In genomic region chr12:120642086-120642485, GRCh38 we compare ENCODE assay signal across 1 cellular context.
TF ChIP-seq lines count a peak whose summit lies in the region.

No MANE protein-coding gene starts in this region.

TF ChIP-seq in HCT116, 20 proteins besides CTCF, POLR2A, EP300 and RAD21 (continued from another document):
- no peak for TF ChIP-seq ATF3 (IDR thresholded peaks at IDR 0.05)
- TF ChIP-seq SP1 (IDR thresholded peaks at IDR 0.05; ENCODE audit: low read depth): no peak
- TF ChIP-seq EZH2 (IDR thresholded peaks at IDR 0.05): no peak
- no peak for TF ChIP-seq ZFX (IDR thresholded peaks at IDR 0.05)
- TF ChIP-seq REST (IDR thresholded peaks at IDR 0.05; ENCODE audit: low read depth): no peak
- no peak for TF ChIP-seq FOSL1 (IDR thresholded peaks at IDR 0.05; ENCODE audit: low read depth)
